In genomic region chr9:137639303-137640051, GRCh38 we compare ENCODE assay signal across 10 cellular contexts. TPM values are rescaled to one million over a fixed set of nuclear protein-coding genes. Genes with fewer than 3 reads are reported as not detected.
DNase-seq lines count a peak whose midpoint lies in the region; ATAC-seq, FAIRE-seq and TF ChIP-seq lines count a peak whose summit lies in the region.
"Had no signal": no experiment of that assay in that cellular context is flagged by ENCODE, and none has a peak within 500 bp of the region (broad histone marks: within the 10 kb centered on the region; RNA-seq: fewer than 3 reads in every experiment).

No MANE protein-coding gene starts in this region.

- TF ChIP-seq RAD21 in liver (IDR thresholded peaks at IDR 0.05) (no peak), HepG2 (CRISPR knock-in tag; IDR thresholded peaks at IDR 0.05) (no peak)

- no TSS peak for BruUV-seq in HepG2 (replicated peaks; lab: Mats Ljungman, UMichigan)

- no peak for FAIRE-seq in HepG2 (lab: Jason Lieb, UNC)
- FAIRE-seq: H54 had no signal

- POLR2A ChIA-PET in HepG2 (lab: Yijun Ruan, JAX): no interaction called here

- H3K36me3 ChIP-seq in liver (ENCODE audit: control insufficient read depth in 4 of 4, insufficient read depth in 3 of 4, low read depth in 1 of 4, low read length in 3 of 4): peaks cover 0 to 2% (median 0%) of the 10 kb centered on the region in 4 donors
- H3K36me3 ChIP-seq in HepG2 (replicated peaks in 1 of 2; ENCODE audit: control insufficient read depth in 1 of 2, insufficient read depth in 2 of 2, low read length in 2 of 2): peaks cover 0 to 10% of the 10 kb centered on the region in 2 experiments; a peak in 3 of 5 replicates

- CTCF ChIA-PET in HepG2 (lab: Yijun Ruan, JAX; ENCODE audit: low intra/inter-chr PET ratio, low total read pairs): no interaction called here

- H3K4me2 ChIP-seq in HepG2 (ENCODE audit: low read depth, low read length): no peak overlapping the region

- intact Hi-C loops in HepG2 (cut with micrococcal nuclease; ENCODE audit: unreplicated experiment): no loop called here

- peaks cover 15% of the 10 kb centered on the region; the same call in 1 of the 2 replicates for H4K20me1 ChIP-seq in HepG2 (ENCODE audit: insufficient read depth, low read length)

- no peak for TF ChIP-seq POLR2A in HepG2 (IDR thresholded peaks at IDR 0.05; ENCODE audit: insufficient read depth in 1 of 2, low read depth in 2 of 2, low read length in 2 of 2)

- no peak for DNase-seq in HepG2 (ENCODE audit: low spot score)
- DNase-seq in RPMI8226: peak; percentile 42
- peak; percentile 57 for DNase-seq in fibroblast of peridontal ligament (ENCODE audit: extremely low read depth)
- DNase-seq in NCI-H2029 treated with DMSO at 0.1 percent for 48 hours (lab: John Stamatoyannopoulos, UW): no peak
- no peak for DNase-seq in stimulated activated CD4-positive, alpha-beta T cell treated with anti-CD3 and anti-CD28 coated beads, Interleukin-1b, Interleukin-23, amount 100 ng/mL, for 48 hours
- no peak for DNase-seq in kidney tubule cell (ENCODE audit: low spot score)
- DNase-seq: SHP77 had no signal

- TF ChIP-seq EP300 in HepG2 (IDR thresholded peaks at IDR 0.05; ENCODE audit: low read depth in 2 of 2, low read length in 2 of 2) (no peak), HepG2 (CRISPR knock-in tag; IDR thresholded peaks at IDR 0.05; ENCODE audit: borderline replicate concordance) (no peak)

- H2AFZ ChIP-seq in HepG2 (ENCODE audit: low read length): no peak overlapping the region

- H3K4me3 ChIP-seq in liver (ENCODE audit: low read depth in 1 of 3, low read length in 3 of 3): peak overlapping the region; percentile 13 to 35 (median 32)
- no peak overlapping the region for H3K4me3 ChIP-seq in HepG2 (replicated peaks in 1 of 3; ENCODE audit: insufficient read depth in 1 of 3, low read depth in 2 of 3, low read length in 3 of 3)

- no peak for ATAC-seq in HepG2
- no peak for ATAC-seq in GM18909 (IDR thresholded peaks at IDR 0.05; ENCODE audit: poor library complexity, unreplicated experiment)

- H3K27me3 ChIP-seq in liver (ENCODE audit: control insufficient read depth in 4 of 4, insufficient read depth in 4 of 4, low read length in 3 of 4): no peaks in the 10 kb centered on the region
- no peaks in the 10 kb centered on the region for H3K27me3 ChIP-seq in HepG2 (ENCODE audit: control insufficient read depth in 1 of 2, insufficient read depth in 2 of 2, low read length in 2 of 2)

- H3K9me3 ChIP-seq in liver (ENCODE audit: control insufficient read depth in 4 of 4, low read length in 3 of 4): no peaks in the 10 kb centered on the region
- no peaks in the 10 kb centered on the region for H3K9me3 ChIP-seq in HepG2 (ENCODE audit: low read length)

- H3K27ac ChIP-seq in liver (ENCODE audit: low read depth in 1 of 2, low read length in 2 of 2) (peak overlapping the region; percentile 61 to 69), HepG2 (ENCODE audit: extremely low read length, insufficient read depth, low read length) (no peak overlapping the region)

- no peak for TF ChIP-seq CTCF in liver (IDR thresholded peaks at IDR 0.05; ENCODE audit: low read depth, low read length, missing input control)
- no peak for TF ChIP-seq CTCF in HepG2 (CRISPR knock-in tag; IDR thresholded peaks at IDR 0.05)

- 56% methylated on average over 12 of the region's 12 CpGs for WGBS in liver
- WGBS in HepG2 (ENCODE audit: low lambda C conversion rate): 93% methylated on average over 12 of the region's 12 CpGs

- in situ Hi-C loops in HepG2 (cut with HindIII; ENCODE audit: extremely low pct_ligation_motif_present, low pct_unique_long_range_greater_than_20kb): no loop called here

- H3K4me1 ChIP-seq in liver (ENCODE audit: control insufficient read depth in 4 of 4, insufficient read depth in 4 of 4, low read length in 3 of 4): peaks cover 0 to 16% (median 3%) of the 10 kb centered on the region in 4 donors
- H3K4me1 ChIP-seq in HepG2 (ENCODE audit: insufficient read depth, low read length): peaks cover 12% of the 10 kb centered on the region

- H3K9ac ChIP-seq in liver (ENCODE audit: low read depth in 1 of 2, low read length in 2 of 2) (peak overlapping the region; percentile 60 to 81), HepG2 (ENCODE audit: insufficient read depth, low read depth, low read length) (no peak overlapping the region)

- H3K79me2 ChIP-seq in HepG2 (ENCODE audit: insufficient read depth, low read length): peaks cover 80% of the 10 kb centered on the region

RNA-seq across cellular contexts. Expression of gene EHMT1, which starts 20.7 kb away (rescaled TPM):
- total RNA-seq in liver: 10 to 100 TPM; 37.5 to 48.2 TPM
- polyA plus RNA-seq in liver: 10 to 100 TPM; 16.1 to 17.1 TPM
- 19.2 and 23.0 TPM in 2 replicates for total RNA-seq in HepG2 (2016; rRNA removed; fragmentation: Illumina TruSeq; extraction: Trizol)
- total RNA-seq in HepG2 (2016; cell fraction: cytosol; rRNA removed; fragmentation: Illumina TruSeq; extraction: Trizol; ENCODE audit: low read depth): 32.6 and 34.0 TPM in 2 replicates
- total RNA-seq in HepG2 (2016; cell fraction: insoluble cytoplasmic fraction; rRNA removed; fragmentation: Illumina TruSeq; extraction: Trizol): 15.2 and 25.2 TPM in 2 replicates
- 17.9 and 21.2 TPM in 2 replicates for total RNA-seq in HepG2 (2016; cell fraction: membrane; rRNA removed; fragmentation: Illumina TruSeq; extraction: Trizol)
- 21.3 and 28.8 TPM in 2 replicates for total RNA-seq in HepG2 (2016; cell fraction: nucleus; rRNA removed; fragmentation: Illumina TruSeq; extraction: Trizol)
- polyA plus RNA-seq in HepG2 (2011; rRNA removed): 27.1 and 32.7 TPM in 2 replicates
- 15.3 and 21.9 TPM in 2 replicates for polyA plus RNA-seq in HepG2 (2011; cell fraction: cytosol; rRNA removed)
- 115 and 134 TPM in 2 replicates for polyA plus RNA-seq in HepG2 (2011; cell fraction: nucleus; rRNA removed)
- polyA plus RNA-seq in HepG2 (2012): 23.7 and 24.3 TPM in 2 replicates
- polyA plus RNA-seq in HepG2 (2016; cell fraction: cytosol; fragmentation: Illumina TruSeq; extraction: Trizol; ENCODE audit: low read depth): 2.4 TPM in 2 replicates
- 15.9 and 22.8 TPM in 2 replicates for polyA plus RNA-seq in HepG2 (2016; cell fraction: insoluble cytoplasmic fraction; fragmentation: Illumina TruSeq; extraction: Trizol; ENCODE audit: low read depth)
- polyA plus RNA-seq in HepG2 (2016; cell fraction: membrane; fragmentation: Illumina TruSeq; extraction: Trizol; ENCODE audit: low read depth): 6.3 and 6.9 TPM in 2 replicates
- polyA plus RNA-seq in HepG2 (2016; cell fraction: nucleus; fragmentation: Illumina TruSeq; extraction: Trizol; ENCODE audit: insufficient read depth, low read depth): 70.5 and 71.6 TPM in 2 replicates
- 74.8 and 208 TPM in 2 replicates for polyA minus RNA-seq in HepG2 (2011; rRNA and poly(A)+ RNA removed; ENCODE audit: low replicate concordance)
- 20.1 and 23.4 TPM in 2 replicates for polyA minus RNA-seq in HepG2 (2011; cell fraction: cytosol; rRNA and poly(A)+ RNA removed)
- 41.9 and 46.2 TPM in 2 replicates for polyA minus RNA-seq in HepG2 (2011; cell fraction: nucleus; rRNA and poly(A)+ RNA removed)

RNA-seq across cellular contexts. Expression of gene ARRDC1, which starts 34.0 kb away (rescaled TPM):
- 10 to 100 TPM in 1 of 2 donors, 1 to 10 TPM in 1; 9.8 to 31.6 TPM for total RNA-seq in liver
- 10 to 100 TPM; 19.9 to 26.9 TPM for polyA plus RNA-seq in liver
- 13.4 and 21.7 TPM in 2 replicates for total RNA-seq in HepG2 (2016; rRNA removed; fragmentation: Illumina TruSeq; extraction: Trizol)
- 8.4 and 10.0 TPM in 2 replicates for total RNA-seq in HepG2 (2016; cell fraction: cytosol; rRNA removed; fragmentation: Illumina TruSeq; extraction: Trizol; ENCODE audit: low read depth)
- total RNA-seq in HepG2 (2016; cell fraction: insoluble cytoplasmic fraction; rRNA removed; fragmentation: Illumina TruSeq; extraction: Trizol): 12.6 and 23.4 TPM in 2 replicates
- 8.5 and 10.9 TPM in 2 replicates for total RNA-seq in HepG2 (2016; cell fraction: membrane; rRNA removed; fragmentation: Illumina TruSeq; extraction: Trizol)
- total RNA-seq in HepG2 (2016; cell fraction: nucleus; rRNA removed; fragmentation: Illumina TruSeq; extraction: Trizol): 14.0 and 15.0 TPM in 2 replicates
- 44.4 and 50.9 TPM in 2 replicates for polyA plus RNA-seq in HepG2 (2011; rRNA removed)
- polyA plus RNA-seq in HepG2 (2011; cell fraction: cytosol; rRNA removed): 23.8 and 38.3 TPM in 2 replicates
- 240 and 305 TPM in 2 replicates for polyA plus RNA-seq in HepG2 (2011; cell fraction: nucleus; rRNA removed)
- 16.2 and 19.0 TPM in 2 replicates for polyA plus RNA-seq in HepG2 (2012)
- polyA plus RNA-seq in HepG2 (2016; cell fraction: cytosol; fragmentation: Illumina TruSeq; extraction: Trizol; ENCODE audit: low read depth): 5.5 and 7.1 TPM in 2 replicates
- polyA plus RNA-seq in HepG2 (2016; cell fraction: insoluble cytoplasmic fraction; fragmentation: Illumina TruSeq; extraction: Trizol; ENCODE audit: low read depth): 13.7 and 16.1 TPM in 2 replicates
- polyA plus RNA-seq in HepG2 (2016; cell fraction: membrane; fragmentation: Illumina TruSeq; extraction: Trizol; ENCODE audit: low read depth): 6.1 and 7.5 TPM in 2 replicates
- polyA plus RNA-seq in HepG2 (2016; cell fraction: nucleus; fragmentation: Illumina TruSeq; extraction: Trizol; ENCODE audit: insufficient read depth, low read depth): 53.7 and 57.4 TPM in 2 replicates
- 48.5 and 187 TPM in 2 replicates for polyA minus RNA-seq in HepG2 (2011; rRNA and poly(A)+ RNA removed; ENCODE audit: low replicate concordance)
- 10.7 and 12.0 TPM in 2 replicates for polyA minus RNA-seq in HepG2 (2011; cell fraction: cytosol; rRNA and poly(A)+ RNA removed)
- 32.6 and 32.9 TPM in 2 replicates for polyA minus RNA-seq in HepG2 (2011; cell fraction: nucleus; rRNA and poly(A)+ RNA removed)

RNA-seq across cellular contexts. Expression of gene ZMYND19, which starts 49.2 kb away (rescaled TPM):
- total RNA-seq in liver (1 to 10 TPM; 7.0 to 7.1 TPM), HepG2 (2016; rRNA removed; fragmentation: Illumina TruSeq; extraction: Trizol) (29.6 and 38.7 TPM in 2 replicates)
- polyA plus RNA-seq in liver (1 to 10 TPM; 2.4 to 7.0 TPM), HepG2 (2011; rRNA removed) (21.3 and 21.8 TPM in 2 replicates)
- 103 and 108 TPM in 2 replicates for total RNA-seq in HepG2 (2016; cell fraction: cytosol; rRNA removed; fragmentation: Illumina TruSeq; extraction: Trizol; ENCODE audit: low read depth)
- 26.0 and 40.1 TPM in 2 replicates for total RNA-seq in HepG2 (2016; cell fraction: insoluble cytoplasmic fraction; rRNA removed; fragmentation: Illumina TruSeq; extraction: Trizol)
- 93.6 and 97.4 TPM in 2 replicates for total RNA-seq in HepG2 (2016; cell fraction: membrane; rRNA removed; fragmentation: Illumina TruSeq; extraction: Trizol)
- total RNA-seq in HepG2 (2016; cell fraction: nucleus; rRNA removed; fragmentation: Illumina TruSeq; extraction: Trizol): 26.3 and 30.8 TPM in 2 replicates
- 19.1 and 23.2 TPM in 2 replicates for polyA plus RNA-seq in HepG2 (2011; cell fraction: cytosol; rRNA removed)
- polyA plus RNA-seq in HepG2 (2011; cell fraction: nucleus; rRNA removed): 46.9 and 49.7 TPM in 2 replicates
- 16.9 and 18.6 TPM in 2 replicates for polyA plus RNA-seq in HepG2 (2012)
- polyA plus RNA-seq in HepG2 (2016; cell fraction: cytosol; fragmentation: Illumina TruSeq; extraction: Trizol; ENCODE audit: low read depth): 80.6 TPM in 2 replicates
- polyA plus RNA-seq in HepG2 (2016; cell fraction: insoluble cytoplasmic fraction; fragmentation: Illumina TruSeq; extraction: Trizol; ENCODE audit: low read depth): 32.1 and 34.5 TPM in 2 replicates
- polyA plus RNA-seq in HepG2 (2016; cell fraction: membrane; fragmentation: Illumina TruSeq; extraction: Trizol; ENCODE audit: low read depth): 89.7 and 93.0 TPM in 2 replicates
- 60.9 and 67.4 TPM in 2 replicates for polyA plus RNA-seq in HepG2 (2016; cell fraction: nucleus; fragmentation: Illumina TruSeq; extraction: Trizol; ENCODE audit: insufficient read depth, low read depth)
- 9.8 and 59.1 TPM in 2 replicates for polyA minus RNA-seq in HepG2 (2011; rRNA and poly(A)+ RNA removed; ENCODE audit: low replicate concordance)
- 6.4 and 6.5 TPM in 2 replicates for polyA minus RNA-seq in HepG2 (2011; cell fraction: cytosol; rRNA and poly(A)+ RNA removed)
- polyA minus RNA-seq in HepG2 (2011; cell fraction: nucleus; rRNA and poly(A)+ RNA removed): 13.0 and 13.1 TPM in 2 replicates

Comparison
In these comparisons a context has a peak if more than half of its experiments do, and no peak if none do; other contexts are left out.
1. H3K4me3 ChIP-seq: peak in liver (3 of 3); none in HepG2 (0 of 3).
2. DNase-seq: peak in RPMI8226 (single experiment) and fibroblast of peridontal ligament (single experiment); none in HepG2 (single experiment), NCI-H2029 treated with DMSO at 0.1 percent for 48 hours (single experiment), stimulated activated CD4-positive, alpha-beta T cell treated with anti-CD3 and anti-CD28 coated beads, Interleukin-1b, Interleukin-23, amount 100 ng/mL, for 48 hours (single experiment) and kidney tubule cell (single experiment).